In genomic region chr9:114386886-114387677, GRCh38 we compare ENCODE assay signal across 8 cellular contexts. TPM values are rescaled to one million over a fixed set of nuclear protein-coding genes. Genes with fewer than 3 reads are reported as not detected.
DNase-seq lines count a peak whose midpoint lies in the region; ATAC-seq and TF ChIP-seq lines count a peak whose summit lies in the region.

No MANE protein-coding gene starts in this region.

- intact Hi-C loops in breast epithelium (cut with DNase I; ENCODE audit: low total_unique reads): no loop called here
- intact Hi-C loops in MCF 10A (cut with micrococcal nuclease): no loop called here
- intact Hi-C loops in left lung (cut with DNase I): no loop called here

- H3K9me3 ChIP-seq in breast epithelium: no peaks in the 10 kb centered on the region
- H3K9me3 ChIP-seq in left lung: no peaks in the 10 kb centered on the region

- H3K27me3 Mint-ChIP-seq in MCF 10A (ENCODE audit: insufficient read depth, unreplicated experiment): no peaks in the 10 kb centered on the region

- TF ChIP-seq POLR2A in breast epithelium (IDR thresholded peaks at IDR 0.05): no peak

- no peaks in the 10 kb centered on the region for H3K36me3 ChIP-seq in breast epithelium
- H3K36me3 ChIP-seq in left lung: no peaks in the 10 kb centered on the region

- peaks cover 24% of the 10 kb centered on the region for H3K4me1 Mint-ChIP-seq in MCF 10A (ENCODE audit: insufficient read depth, unreplicated experiment)

- no peaks in the 10 kb centered on the region for H3K9me3 Mint-ChIP-seq in MCF 10A (ENCODE audit: unreplicated experiment)

- ATAC-seq in left lung (peak; percentile 38), GM19455 (IDR thresholded peaks at IDR 0.05; ENCODE audit: unreplicated experiment) (no peak), GM19463 (IDR thresholded peaks at IDR 0.05; ENCODE audit: unreplicated experiment) (no peak)

- H3K4me3 ChIP-seq in breast epithelium (peak overlapping the region; percentile 50 to 77 (median 51)), left lung (peak overlapping the region; percentile 65 to 69)

- no peak overlapping the region for H3K4me3 Mint-ChIP-seq in MCF 10A (ENCODE audit: unreplicated experiment)

- CTCF ChIA-PET in MCF 10A (lab: Yijun Ruan, JAX): interaction anchor here (0.6 to 1.8 kb wide), 4 partner anchors 10 to 243 kb away, joined by 3 to 6 read pairs (median 4); no protein-coding TSS in a partner anchor

- peak overlapping the region; percentile 87 to 97 for H3K27ac ChIP-seq in breast epithelium
- H3K27ac ChIP-seq in left lung: peak overlapping the region; percentile 85 to 91
- H3K27ac ChIP-seq in substantia nigra (ENCODE audit: low read depth, low read length, poor library complexity, severe bottlenecking): peak overlapping the region; percentile 88

- H3K36me3 Mint-ChIP-seq in MCF 10A (ENCODE audit: insufficient read depth, unreplicated experiment): peaks cover 6% of the 10 kb centered on the region

- H3K27me3 ChIP-seq in breast epithelium (no peaks in the 10 kb centered on the region), left lung (no peaks in the 10 kb centered on the region)

- TF ChIP-seq CTCF in breast epithelium (IDR thresholded peaks at IDR 0.05) (no peak), MCF 10A (IDR thresholded peaks at IDR 0.05; ENCODE audit: unreplicated experiment) (no peak), left lung (IDR thresholded peaks at IDR 0.05) (no peak)

- H3K4me1 ChIP-seq in breast epithelium (peaks cover 12 to 13% of the 10 kb centered on the region in 2 donors), left lung (peaks cover 30 to 98% of the 10 kb centered on the region in 2 donors)

- H3K27ac Mint-ChIP-seq in MCF 10A (ENCODE audit: low read depth, unreplicated experiment): no peak overlapping the region

- BruUV-seq in MCF 10A (replicated peaks; lab: Mats Ljungman, UMichigan): no TSS peak

- POLR2A ChIA-PET in MCF 10A (lab: Yijun Ruan, JAX): interaction anchor here (1.7 to 1.9 kb wide), 2 partner anchors 10 to 16 kb away, joined by 3 to 10 read pairs; no protein-coding TSS in a partner anchor

- DNase-seq in breast epithelium (ENCODE audit: low spot score in 2 of 2): no peak
- no peak for DNase-seq in MCF 10A (ENCODE audit: unreplicated experiment)
- peak in 37 of 58 donors; percentile 22 to 65 (median 49) for DNase-seq in anterior cingulate cortex (lab: John Stamatoyannopoulos, UW)
- peak; percentile 56 to 86 for DNase-seq in left lung
- DNase-seq in substantia nigra (lab: John Stamatoyannopoulos, UW): peak in 35 of 49 donors; percentile 22 to 85 (median 54)
- no peak for DNase-seq in activated CD4-positive, CD25-positive, alpha-beta regulatory T cell treated with anti-CD3 and anti-CD28 coated beads, Interleukin-2, amount 50 U/mL, for 72 hours

RNA-seq across cellular contexts. Expression of gene AKNA, which starts 0.7 kb away (rescaled TPM):
- total RNA-seq in breast epithelium (10 to 100 TPM; 20.1 to 52.0 (median 35.7) TPM), MCF 10A (2022) (10.7 and 10.9 TPM in 2 replicates), left lung (10 to 100 TPM; 25.1 to 55.3 TPM)

RNA-seq across cellular contexts. Expression of gene ORM2, which starts 57.4 kb away (rescaled TPM):
- total RNA-seq in breast epithelium (1 to 10 TPM in 2 of 3 donors, not detected in 1; 1.6 to 2.9 TPM), MCF 10A (2022) (not detected in 2 replicates), left lung (10 to 100 TPM in 1 of 2 donors, 1 to 10 TPM in 1; 3.4 to 29.9 TPM)

Comparison
In these comparisons a context has a peak if more than half of its experiments do, and no peak if none do; other contexts are left out.
1. DNase-seq: peak in anterior cingulate cortex (37 of 58), left lung (2 of 2) and substantia nigra (35 of 49); none in breast epithelium (0 of 2), MCF 10A (single experiment) and activated CD4-positive, CD25-positive, alpha-beta regulatory T cell treated with anti-CD3 and anti-CD28 coated beads, Interleukin-2, amount 50 U/mL, for 72 hours (single experiment).
2. Peak in every context shown above with its lines, with median percentiles within 50 percentile points of each other: H3K27ac ChIP-seq.